In genomic region chr7:21427861-21428641, GRCh38 we compare ENCODE assay signal across 8 cellular contexts. TPM values are rescaled to one million over a fixed set of nuclear protein-coding genes. Genes with fewer than 3 reads are reported as not detected.
DNase-seq lines count a peak whose midpoint lies in the region; ATAC-seq and TF ChIP-seq lines count a peak whose summit lies in the region.

SP4 (plus strand) TSS chr7:21428083; CDS start chr7:21428252, 169 bp downstream.

- H3K4me1 ChIP-seq in adrenal gland (replicated peaks in 1 of 2) (peaks cover 0 to 29% of the 10 kb centered on the region in 2 donors), heart right ventricle (peaks cover 0 to 52% (median 48%) of the 10 kb centered on the region in 9 donors), upper lobe of left lung (peaks cover 17 to 48% (median 22%) of the 10 kb centered on the region in 4 donors)

- H3K27me3 ChIP-seq in adrenal gland (no peaks in the 10 kb centered on the region), heart right ventricle (no peaks in the 10 kb centered on the region), upper lobe of left lung (no peaks in the 10 kb centered on the region)

- no peaks in the 10 kb centered on the region for H3K9me3 ChIP-seq in adrenal gland (replicated peaks in 1 of 3)
- no peaks in the 10 kb centered on the region for H3K9me3 ChIP-seq in heart right ventricle
- H3K9me3 ChIP-seq in upper lobe of left lung, result no peaks in the 10 kb centered on the region

- peak within 1 kb of the TSS; percentile 62 to 93 (median 75) for H3K4me3 ChIP-seq in adrenal gland
- H3K4me3 ChIP-seq in heart right ventricle, result peak within 1 kb of the TSS; percentile 63 to 97 (median 80)
- H3K4me3 ChIP-seq in upper lobe of left lung, result peak within 1 kb of the TSS; percentile 73 to 94 (median 80)

- H3K27ac ChIP-seq in adrenal gland (peak within 1 kb of the TSS; percentile 95 to 100 (median 96)), heart right ventricle (peak within 1 kb of the TSS; percentile 83 to 98 (median 94)), upper lobe of left lung (peak within 1 kb of the TSS; percentile 93 to 98 (median 98))

- in situ Hi-C loops in GM13977 (cut with MboI; ENCODE audit: low pct_unique_long_range_greater_than_20kb, low sequenced_read_pairs, unreplicated experiment), result no loop called here

- DNase-seq in GM13977 (ENCODE audit: low spot score) (peak; percentile 96), NCI-H146 treated with DMSO at 0.1 percent for 48 hours (lab: John Stamatoyannopoulos, UW; ENCODE audit: unreplicated experiment) (peak; percentile 98), T-helper 1 cell (peak; percentile 92 to 98 (median 92)), adrenal gland (peak; percentile 95 to 97 (median 96)), heart right ventricle (peak; percentile 95 to 96), posterior cingulate gyrus (peak; percentile 90 to 100 (median 96)), upper lobe of left lung (peak; percentile 97 to 99)

- H3K36me3 ChIP-seq in adrenal gland (replicated peaks in 1 of 2), result no peaks in the 10 kb centered on the region
- peaks cover 0 to 12% (median 0%) of the 10 kb centered on the region in 9 donors for H3K36me3 ChIP-seq in heart right ventricle
- peaks cover 0 to 3% (median 0%) of the 10 kb centered on the region in 4 donors for H3K36me3 ChIP-seq in upper lobe of left lung

- no peak for TF ChIP-seq EP300 in upper lobe of left lung (IDR thresholded peaks at IDR 0.05)

- TF ChIP-seq CTCF in GM13977 (IDR thresholded peaks at IDR 0.05; ENCODE audit: extremely low read depth, insufficient read depth, missing control alignments), result no peak
- TF ChIP-seq CTCF in adrenal gland (IDR thresholded peaks at IDR 0.05), result peak in 1 of 6 experiments; percentile 23
- peak in 2 of 9 donors; percentile 14 to 30 for TF ChIP-seq CTCF in heart right ventricle (IDR thresholded peaks at IDR 0.05)
- peak in 1 of 6 experiments; percentile 4 for TF ChIP-seq CTCF in upper lobe of left lung (IDR thresholded peaks at IDR 0.05)

- peak; percentile 56 to 70 for TF ChIP-seq POLR2A in adrenal gland (IDR thresholded peaks at IDR 0.05)
- peak in 3 of 4 donors; percentile 13 to 75 (median 45) for TF ChIP-seq POLR2A in upper lobe of left lung (IDR thresholded peaks at IDR 0.05)

- intact Hi-C loops in adrenal gland (cut with DNase I) (no loop called here), heart right ventricle (cut with DNase I) (loop anchor here in 1 of 10 donors (2.0 kb wide), 1 partner anchor 483 kb away; no protein-coding TSS in a partner anchor), posterior cingulate gyrus (cut with DNase I) (loop anchor here (5.0 to 10.0 kb wide), 3 partner anchors 171 to 654 kb away; no protein-coding TSS in a partner anchor)

- 0 to 1% (median 1%) methylated on average over 29 to 63 of the region's 63 CpGs for WGBS in adrenal gland, 4 donors
- WGBS in heart right ventricle, 2 donors, result 0 to 1% methylated on average over 53 to 63 of the region's 63 CpGs
- 0 to 1% methylated on average over 17 to 37 of the region's 63 CpGs for WGBS in upper lobe of left lung, 2 donors

- peak; percentile 61 for ATAC-seq in HG02884 (IDR thresholded peaks at IDR 0.05; ENCODE audit: unreplicated experiment)
- peak; percentile 88 to 96 (median 92) for ATAC-seq in heart right ventricle
- ATAC-seq in upper lobe of left lung (ENCODE audit: low FRiP score in 2 of 2), result peak; percentile 95 to 96

RNA-seq across cellular contexts. Expression of gene SP4, which starts in this region (rescaled TPM):
- total RNA-seq in adrenal gland (10 to 100 TPM in 1 of 8 donors, 1 to 10 TPM in 7; 3.3 to 11.2 (median 6.4) TPM), heart right ventricle (1 to 10 TPM; 4.3 to 9.9 (median 6.9) TPM), upper lobe of left lung (10 to 100 TPM in 3 of 6 donors, 1 to 10 TPM in 3; 2.4 to 19.3 (median 9.5) TPM)
- polyA plus RNA-seq in adrenal gland (1 to 10 TPM; 1.8 to 4.0 (median 2.0) TPM), heart right ventricle (1 to 10 TPM; 1.6 to 4.8 TPM)

Comparison
In these comparisons a context has a peak if more than half of its experiments do, and no peak if none do; other contexts are left out.
1. Peak in every context shown above with its lines: DNase-seq, ATAC-seq, H3K4me3 ChIP-seq and H3K27ac ChIP-seq.